Comparison of ENCODE assay signal across 23 cellular contexts in genomic region chr9:105311317-105311716, GRCh38.
"Had no signal": no experiment of that assay in that cellular context is flagged by ENCODE, and none has a peak within 500 bp of the region (broad histone marks: within the 10 kb centered on the region; RNA-seq: fewer than 3 reads in every experiment).

No MANE protein-coding gene starts in this region.

- H3K4me1 Mint-ChIP-seq: activated CD8-positive, alpha-beta memory T cell treated with anti-CD3 and anti-CD28 coated beads, Interleukin-2, amount 10 ng/mL, durations not matched to agents 7 days and 5 days; activated naive CD8-positive, alpha-beta T cell treated with anti-CD3 and anti-CD28 coated beads, Interleukin-2, amount 10 ng/mL, durations not matched to agents 7 days and 5 days; central memory CD8-positive, alpha-beta T cell; natural killer cell had no signal

- H3K4me3 Mint-ChIP-seq: activated CD4-positive, alpha-beta memory T cell treated with anti-CD3 and anti-CD28 coated beads, Interleukin-2, amount 10 ng/mL, durations not matched to agents 7 days and 5 days; activated CD8-positive, alpha-beta memory T cell treated with anti-CD3 and anti-CD28 coated beads, Interleukin-2, amount 10 ng/mL, durations not matched to agents 7 days and 5 days; activated naive CD8-positive, alpha-beta T cell treated with anti-CD3 and anti-CD28 coated beads, Interleukin-2, amount 10 ng/mL, durations not matched to agents 7 days and 5 days; brain; central memory CD8-positive, alpha-beta T cell; natural killer cell; stimulated activated naive B cell treated with anti-CD40 and anti-IgM and Interleukin-4, amounts not matched to agents 10 μg/mL and 1 μg/mL and 100 μg/mL, for 72 hours had no signal

- H3K4me1 ChIP-seq: gastrocnemius medialis, uterus had no signal

- DNase-seq: activated CD4-positive, alpha-beta memory T cell treated with anti-CD3 and anti-CD28 coated beads, Interleukin-2, amount 10 ng/mL, durations not matched to agents 7 days and 5 days; activated CD4-positive, alpha-beta T cell treated with anti-CD3 and anti-CD28 coated beads for 48 hours; activated CD4-positive, CD25-positive, alpha-beta regulatory T cell; activated CD8-positive, alpha-beta memory T cell treated with anti-CD3 and anti-CD28 coated beads, Interleukin-2, amount 10 ng/mL, durations not matched to agents 7 days and 5 days; activated naive CD4-positive, alpha-beta T cell; activated naive CD8-positive, alpha-beta T cell treated with anti-CD3 and anti-CD28 coated beads, Interleukin-2, amount 10 ng/mL, durations not matched to agents 7 days and 5 days; anterior cingulate cortex; cortex of kidney; effector CD4-positive, alpha-beta T cell; gastrocnemius medialis; head of caudate nucleus; mesenchymal stem cell; natural killer cell; ovary; right lobe of liver; stimulated activated CD4-positive, alpha-beta T cell treated with anti-CD3 and anti-CD28 coated beads, Interleukin-4, amount 100 ng/mL, for 4 hours; stimulated activated naive B cell treated with anti-CD40 and anti-IgM and Interleukin-4, amounts not matched to agents 10 μg/mL and 1 μg/mL and 100 μg/mL, for 72 hours; T-helper 1 cell; T-helper 9 cell; uterus had no signal

- H3K27ac ChIP-seq: gastrocnemius medialis, ovary, right lobe of liver, tibial nerve, uterus had no signal

- H3K9me3 Mint-ChIP-seq: activated CD4-positive, alpha-beta memory T cell treated with anti-CD3 and anti-CD28 coated beads, Interleukin-2, amount 10 ng/mL, durations not matched to agents 7 days and 5 days; activated naive CD8-positive, alpha-beta T cell treated with anti-CD3 and anti-CD28 coated beads, Interleukin-2, amount 10 ng/mL, durations not matched to agents 7 days and 5 days; brain; central memory CD8-positive, alpha-beta T cell; natural killer cell had no signal

- H3K36me3 ChIP-seq: ovary, right lobe of liver, uterus had no signal

- H3K36me3 Mint-ChIP-seq: activated CD8-positive, alpha-beta memory T cell treated with anti-CD3 and anti-CD28 coated beads, Interleukin-2, amount 10 ng/mL, durations not matched to agents 7 days and 5 days; brain; natural killer cell had no signal

- H3K9me3 ChIP-seq: gastrocnemius medialis, ovary, right lobe of liver, tibial nerve, uterus had no signal

- H3K4me3 ChIP-seq: gastrocnemius medialis, ovary, right lobe of liver, tibial nerve, uterus had no signal

- H3K27ac Mint-ChIP-seq: activated CD4-positive, alpha-beta memory T cell treated with anti-CD3 and anti-CD28 coated beads, Interleukin-2, amount 10 ng/mL, durations not matched to agents 7 days and 5 days; activated CD8-positive, alpha-beta memory T cell treated with anti-CD3 and anti-CD28 coated beads, Interleukin-2, amount 10 ng/mL, durations not matched to agents 7 days and 5 days; activated naive CD8-positive, alpha-beta T cell treated with anti-CD3 and anti-CD28 coated beads, Interleukin-2, amount 10 ng/mL, durations not matched to agents 7 days and 5 days; brain; natural killer cell; stimulated activated naive B cell treated with anti-CD40 and anti-IgM and Interleukin-4, amounts not matched to agents 10 μg/mL and 1 μg/mL and 100 μg/mL, for 72 hours had no signal

- ATAC-seq: activated CD8-positive, alpha-beta memory T cell treated with anti-CD3 and anti-CD28 coated beads, Interleukin-2, amount 10 ng/mL, durations not matched to agents 7 days and 5 days; gastrocnemius medialis; natural killer cell; right lobe of liver; stimulated activated naive B cell treated with anti-CD40 and anti-IgM and Interleukin-4, amounts not matched to agents 10 μg/mL and 1 μg/mL and 100 μg/mL, for 72 hours had no signal
